1 cellular context compared by ENCODE assay signal in the genomic region with DNA sequence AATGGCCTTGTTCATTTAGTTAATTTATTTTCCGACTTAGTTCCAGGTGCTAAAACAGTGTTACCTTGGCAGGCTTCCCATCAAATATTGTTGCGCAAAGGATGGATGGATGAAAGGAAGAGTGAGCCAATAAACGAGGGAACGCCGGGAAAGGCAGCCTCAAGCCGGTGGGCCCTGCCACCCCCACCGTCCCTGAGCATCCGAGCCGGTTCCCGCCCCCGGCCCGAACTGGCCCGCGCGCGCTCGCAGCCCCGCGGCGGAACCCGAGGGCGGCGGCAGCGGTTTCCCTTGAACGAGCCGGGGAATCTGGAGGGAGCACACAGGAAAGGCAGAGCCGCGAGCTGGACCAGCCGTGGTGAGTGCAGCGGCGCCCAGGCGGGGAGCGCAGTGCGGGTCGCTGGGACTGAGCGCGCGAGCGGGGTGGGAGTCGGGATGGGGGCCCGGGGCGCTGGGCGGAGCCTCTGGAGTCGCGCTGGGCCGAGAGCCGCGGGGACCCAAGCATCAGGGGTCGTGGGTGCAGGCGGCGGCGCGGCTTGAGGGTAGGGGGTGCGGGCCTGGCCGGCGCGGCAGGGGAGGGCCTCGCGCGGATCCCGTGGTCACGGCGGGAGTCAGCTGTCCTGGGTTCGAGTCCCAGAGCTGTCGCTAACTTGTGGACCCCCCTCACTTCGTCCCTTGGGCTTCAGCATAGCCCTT.
TF ChIP-seq lines count a peak whose summit lies in the region.

A gene with protein sequence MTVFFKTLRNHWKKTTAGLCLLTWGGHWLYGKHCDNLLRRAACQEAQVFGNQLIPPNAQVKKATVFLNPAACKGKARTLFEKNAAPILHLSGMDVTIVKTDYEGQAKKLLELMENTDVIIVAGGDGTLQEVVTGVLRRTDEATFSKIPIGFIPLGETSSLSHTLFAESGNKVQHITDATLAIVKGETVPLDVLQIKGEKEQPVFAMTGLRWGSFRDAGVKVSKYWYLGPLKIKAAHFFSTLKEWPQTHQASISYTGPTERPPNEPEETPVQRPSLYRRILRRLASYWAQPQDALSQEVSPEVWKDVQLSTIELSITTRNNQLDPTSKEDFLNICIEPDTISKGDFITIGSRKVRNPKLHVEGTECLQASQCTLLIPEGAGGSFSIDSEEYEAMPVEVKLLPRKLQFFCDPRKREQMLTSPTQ (plus strand): TSS at position 331 of the 693 bp plus-strand sequence. CDS start 4,057 bp downstream, outside the sequence.

TF ChIP-seq in H1, 55 proteins besides CTCF, POLR2A, EP300 and RAD21 (continues in another document):
- TF ChIP-seq TEAD4 (IDR thresholded peaks at IDR 0.05; ENCODE audit: low read depth, low read length) (peak; percentile 60; the same call in 1 of the 2 replicates), BACH1 (IDR thresholded peaks at IDR 0.05; ENCODE audit: low read length) (peak; percentile 77), CBX5 (IDR thresholded peaks at IDR 0.05; ENCODE audit: low read depth, low read length) (no peak), CREB1 (IDR thresholded peaks at IDR 0.05) (peak; percentile 53), MAFK (IDR thresholded peaks at IDR 0.05; ENCODE audit: low read depth, low read length) (no peak), EGR1 (IDR thresholded peaks at IDR 0.05; ENCODE audit: borderline replicate concordance, low read depth, low read length) (peak; percentile 61; the same call in 1 of the 2 replicates), NANOG (IDR thresholded peaks at IDR 0.05; ENCODE audit: insufficient read depth, low read depth, low read length, poor library complexity, severe bottlenecking) (no peak), HDAC6 (IDR thresholded peaks at IDR 0.05; ENCODE audit: low read depth, low read length) (no peak), TBP (IDR thresholded peaks at IDR 0.05; ENCODE audit: low read depth, low read length) (peak; percentile 88), SIN3A (conservative IDR thresholded peaks at IDR 0.05 in 1 of 2, IDR thresholded peaks at IDR 0.05 in 1 of 2; ENCODE audit: low read depth in 1 of 2, low read length in 2 of 2) (no peak; a peak in 1 of 4 replicates), POLR2AphosphoS5 (IDR thresholded peaks at IDR 0.05; ENCODE audit: low read depth, low read length) (peak; percentile 94), SUZ12 (IDR thresholded peaks at IDR 0.05; ENCODE audit: low read length) (no peak), ZNF274 (IDR thresholded peaks at IDR 0.05; ENCODE audit: borderline replicate concordance, extremely low read depth, low read length) (no peak), SP1 (IDR thresholded peaks at IDR 0.05; ENCODE audit: low read depth, low read length) (no peak), SAP30 (IDR thresholded peaks at IDR 0.05; ENCODE audit: insufficient read depth, insufficient replicate concordance, low read length) (no peak), GTF2F1 (IDR thresholded peaks at IDR 0.05; ENCODE audit: borderline replicate concordance, low read depth, low read length) (0 out of 2 replicates have a peak, but pooled peaks have one; percentile 18), CHD1 (IDR thresholded peaks at IDR 0.05; ENCODE audit: low read depth, low read length) (no peak), CTBP2 (IDR thresholded peaks at IDR 0.05; ENCODE audit: borderline replicate concordance, insufficient read depth, insufficient read length, low read length) (peak; percentile 83), FOSL1 (IDR thresholded peaks at IDR 0.05; ENCODE audit: insufficient read depth, low read depth, low read length) (0 out of 2 replicates have a peak, but pooled peaks have one; percentile 20), CBX8 (IDR thresholded peaks at IDR 0.05; ENCODE audit: borderline replicate concordance, low read depth, low read length) (no peak), RFX5 (IDR thresholded peaks at IDR 0.05; ENCODE audit: borderline replicate concordance, low read depth, low read length) (no peak), SRF (IDR thresholded peaks at IDR 0.05; ENCODE audit: low read depth, low read length) (0 out of 2 replicates have a peak, but pooled peaks have one; percentile 12), CEBPB (IDR thresholded peaks at IDR 0.05; ENCODE audit: low read depth, low read length) (peak; percentile 59), RNF2 (IDR thresholded peaks at IDR 0.05; ENCODE audit: borderline replicate concordance, low read depth, low read length, missing control alignments, poor library complexity, severe bottlenecking) (no peak), SIRT6 (IDR thresholded peaks at IDR 0.05; ENCODE audit: low read length) (no peak), CHD2 (IDR thresholded peaks at IDR 0.05; ENCODE audit: low read length) (no peak), NRF1 (IDR thresholded peaks at IDR 0.05; ENCODE audit: low read depth, low read length) (no peak), TAF1 (IDR thresholded peaks at IDR 0.05; ENCODE audit: low read depth, low read length) (peak; percentile 95), ASH2L (IDR thresholded peaks at IDR 0.05; ENCODE audit: low read length) (peak; percentile 97), KDM1A (IDR thresholded peaks at IDR 0.05; ENCODE audit: borderline replicate concordance, low read length) (peak; percentile 62; the same call in 1 of the 2 replicates), KDM4A (IDR thresholded peaks at IDR 0.05; ENCODE audit: low read depth, low read length, severe bottlenecking) (peak; percentile 58), HDAC2 (IDR thresholded peaks at IDR 0.05; ENCODE audit: borderline replicate concordance in 1 of 2, low read depth in 2 of 2, low read length in 2 of 2) (peak; percentile 72 to 74; a peak in 2 of 4 replicates), JUND (IDR thresholded peaks at IDR 0.05; ENCODE audit: low read length) (no peak), KDM5A (IDR thresholded peaks at IDR 0.05; ENCODE audit: low read length) (peak; percentile 49; the same call in 1 of the 2 replicates), SIX5 (IDR thresholded peaks at IDR 0.05; ENCODE audit: low read depth, low read length) (peak; percentile 8; the same call in 1 of the 2 replicates), GABPA (IDR thresholded peaks at IDR 0.05; ENCODE audit: borderline replicate concordance, insufficient read depth, low read length) (peak; percentile 88), BCL11A (IDR thresholded peaks at IDR 0.05; ENCODE audit: low read depth in 2 of 2, low read length in 2 of 2) (no peak), POU5F1 (IDR thresholded peaks at IDR 0.05; ENCODE audit: low read depth, low read length) (no peak), SP2 (IDR thresholded peaks at IDR 0.05; ENCODE audit: low read length) (no peak), SP4 (IDR thresholded peaks at IDR 0.05; ENCODE audit: low read length) (no peak), TCF12 (IDR thresholded peaks at IDR 0.05; ENCODE audit: low read depth, low read length) (no peak), PHF8 (conservative IDR thresholded peaks at IDR 0.05; ENCODE audit: low read depth, low read length) (peak; percentile 91), RXRA (IDR thresholded peaks at IDR 0.05; ENCODE audit: insufficient read depth, low read depth, low read length) (no peak), RBBP5 (IDR thresholded peaks at IDR 0.05; ENCODE audit: borderline replicate concordance, low read depth, low read length) (peak; percentile 89; the same call in 1 of the 2 replicates)
- TF ChIP-seq, protein P1, sequence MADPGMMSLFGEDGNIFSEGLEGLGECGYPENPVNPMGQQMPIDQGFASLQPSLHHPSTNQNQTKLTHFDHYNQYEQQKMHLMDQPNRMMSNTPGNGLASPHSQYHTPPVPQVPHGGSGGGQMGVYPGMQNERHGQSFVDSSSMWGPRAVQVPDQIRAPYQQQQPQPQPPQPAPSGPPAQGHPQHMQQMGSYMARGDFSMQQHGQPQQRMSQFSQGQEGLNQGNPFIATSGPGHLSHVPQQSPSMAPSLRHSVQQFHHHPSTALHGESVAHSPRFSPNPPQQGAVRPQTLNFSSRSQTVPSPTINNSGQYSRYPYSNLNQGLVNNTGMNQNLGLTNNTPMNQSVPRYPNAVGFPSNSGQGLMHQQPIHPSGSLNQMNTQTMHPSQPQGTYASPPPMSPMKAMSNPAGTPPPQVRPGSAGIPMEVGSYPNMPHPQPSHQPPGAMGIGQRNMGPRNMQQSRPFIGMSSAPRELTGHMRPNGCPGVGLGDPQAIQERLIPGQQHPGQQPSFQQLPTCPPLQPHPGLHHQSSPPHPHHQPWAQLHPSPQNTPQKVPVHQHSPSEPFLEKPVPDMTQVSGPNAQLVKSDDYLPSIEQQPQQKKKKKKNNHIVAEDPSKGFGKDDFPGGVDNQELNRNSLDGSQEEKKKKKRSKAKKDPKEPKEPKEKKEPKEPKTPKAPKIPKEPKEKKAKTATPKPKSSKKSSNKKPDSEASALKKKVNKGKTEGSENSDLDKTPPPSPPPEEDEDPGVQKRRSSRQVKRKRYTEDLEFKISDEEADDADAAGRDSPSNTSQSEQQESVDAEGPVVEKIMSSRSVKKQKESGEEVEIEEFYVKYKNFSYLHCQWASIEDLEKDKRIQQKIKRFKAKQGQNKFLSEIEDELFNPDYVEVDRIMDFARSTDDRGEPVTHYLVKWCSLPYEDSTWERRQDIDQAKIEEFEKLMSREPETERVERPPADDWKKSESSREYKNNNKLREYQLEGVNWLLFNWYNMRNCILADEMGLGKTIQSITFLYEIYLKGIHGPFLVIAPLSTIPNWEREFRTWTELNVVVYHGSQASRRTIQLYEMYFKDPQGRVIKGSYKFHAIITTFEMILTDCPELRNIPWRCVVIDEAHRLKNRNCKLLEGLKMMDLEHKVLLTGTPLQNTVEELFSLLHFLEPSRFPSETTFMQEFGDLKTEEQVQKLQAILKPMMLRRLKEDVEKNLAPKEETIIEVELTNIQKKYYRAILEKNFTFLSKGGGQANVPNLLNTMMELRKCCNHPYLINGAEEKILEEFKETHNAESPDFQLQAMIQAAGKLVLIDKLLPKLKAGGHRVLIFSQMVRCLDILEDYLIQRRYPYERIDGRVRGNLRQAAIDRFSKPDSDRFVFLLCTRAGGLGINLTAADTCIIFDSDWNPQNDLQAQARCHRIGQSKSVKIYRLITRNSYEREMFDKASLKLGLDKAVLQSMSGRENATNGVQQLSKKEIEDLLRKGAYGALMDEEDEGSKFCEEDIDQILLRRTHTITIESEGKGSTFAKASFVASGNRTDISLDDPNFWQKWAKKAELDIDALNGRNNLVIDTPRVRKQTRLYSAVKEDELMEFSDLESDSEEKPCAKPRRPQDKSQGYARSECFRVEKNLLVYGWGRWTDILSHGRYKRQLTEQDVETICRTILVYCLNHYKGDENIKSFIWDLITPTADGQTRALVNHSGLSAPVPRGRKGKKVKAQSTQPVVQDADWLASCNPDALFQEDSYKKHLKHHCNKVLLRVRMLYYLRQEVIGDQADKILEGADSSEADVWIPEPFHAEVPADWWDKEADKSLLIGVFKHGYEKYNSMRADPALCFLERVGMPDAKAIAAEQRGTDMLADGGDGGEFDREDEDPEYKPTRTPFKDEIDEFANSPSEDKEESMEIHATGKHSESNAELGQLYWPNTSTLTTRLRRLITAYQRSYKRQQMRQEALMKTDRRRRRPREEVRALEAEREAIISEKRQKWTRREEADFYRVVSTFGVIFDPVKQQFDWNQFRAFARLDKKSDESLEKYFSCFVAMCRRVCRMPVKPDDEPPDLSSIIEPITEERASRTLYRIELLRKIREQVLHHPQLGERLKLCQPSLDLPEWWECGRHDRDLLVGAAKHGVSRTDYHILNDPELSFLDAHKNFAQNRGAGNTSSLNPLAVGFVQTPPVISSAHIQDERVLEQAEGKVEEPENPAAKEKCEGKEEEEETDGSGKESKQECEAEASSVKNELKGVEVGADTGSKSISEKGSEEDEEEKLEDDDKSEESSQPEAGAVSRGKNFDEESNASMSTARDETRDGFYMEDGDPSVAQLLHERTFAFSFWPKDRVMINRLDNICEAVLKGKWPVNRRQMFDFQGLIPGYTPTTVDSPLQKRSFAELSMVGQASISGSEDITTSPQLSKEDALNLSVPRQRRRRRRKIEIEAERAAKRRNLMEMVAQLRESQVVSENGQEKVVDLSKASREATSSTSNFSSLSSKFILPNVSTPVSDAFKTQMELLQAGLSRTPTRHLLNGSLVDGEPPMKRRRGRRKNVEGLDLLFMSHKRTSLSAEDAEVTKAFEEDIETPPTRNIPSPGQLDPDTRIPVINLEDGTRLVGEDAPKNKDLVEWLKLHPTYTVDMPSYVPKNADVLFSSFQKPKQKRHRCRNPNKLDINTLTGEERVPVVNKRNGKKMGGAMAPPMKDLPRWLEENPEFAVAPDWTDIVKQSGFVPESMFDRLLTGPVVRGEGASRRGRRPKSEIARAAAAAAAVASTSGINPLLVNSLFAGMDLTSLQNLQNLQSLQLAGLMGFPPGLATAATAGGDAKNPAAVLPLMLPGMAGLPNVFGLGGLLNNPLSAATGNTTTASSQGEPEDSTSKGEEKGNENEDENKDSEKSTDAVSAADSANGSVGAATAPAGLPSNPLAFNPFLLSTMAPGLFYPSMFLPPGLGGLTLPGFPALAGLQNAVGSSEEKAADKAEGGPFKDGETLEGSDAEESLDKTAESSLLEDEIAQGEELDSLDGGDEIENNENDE (IDR thresholded peaks at IDR 0.05; ENCODE audit: insufficient replicate concordance, low read length), result peak; percentile 26
- TF ChIP-seq, protein P2, sequence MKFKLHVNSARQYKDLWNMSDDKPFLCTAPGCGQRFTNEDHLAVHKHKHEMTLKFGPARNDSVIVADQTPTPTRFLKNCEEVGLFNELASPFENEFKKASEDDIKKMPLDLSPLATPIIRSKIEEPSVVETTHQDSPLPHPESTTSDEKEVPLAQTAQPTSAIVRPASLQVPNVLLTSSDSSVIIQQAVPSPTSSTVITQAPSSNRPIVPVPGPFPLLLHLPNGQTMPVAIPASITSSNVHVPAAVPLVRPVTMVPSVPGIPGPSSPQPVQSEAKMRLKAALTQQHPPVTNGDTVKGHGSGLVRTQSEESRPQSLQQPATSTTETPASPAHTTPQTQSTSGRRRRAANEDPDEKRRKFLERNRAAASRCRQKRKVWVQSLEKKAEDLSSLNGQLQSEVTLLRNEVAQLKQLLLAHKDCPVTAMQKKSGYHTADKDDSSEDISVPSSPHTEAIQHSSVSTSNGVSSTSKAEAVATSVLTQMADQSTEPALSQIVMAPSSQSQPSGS (IDR thresholded peaks at IDR 0.05; ENCODE audit: low read length), result peak; percentile 53; the same call in 1 of the 2 replicates
- TF ChIP-seq, protein P3, sequence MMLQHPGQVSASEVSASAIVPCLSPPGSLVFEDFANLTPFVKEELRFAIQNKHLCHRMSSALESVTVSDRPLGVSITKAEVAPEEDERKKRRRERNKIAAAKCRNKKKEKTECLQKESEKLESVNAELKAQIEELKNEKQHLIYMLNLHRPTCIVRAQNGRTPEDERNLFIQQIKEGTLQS (IDR thresholded peaks at IDR 0.05; ENCODE audit: insufficient read depth, low read depth, low read length), result no peak
- TF ChIP-seq, protein P4, sequence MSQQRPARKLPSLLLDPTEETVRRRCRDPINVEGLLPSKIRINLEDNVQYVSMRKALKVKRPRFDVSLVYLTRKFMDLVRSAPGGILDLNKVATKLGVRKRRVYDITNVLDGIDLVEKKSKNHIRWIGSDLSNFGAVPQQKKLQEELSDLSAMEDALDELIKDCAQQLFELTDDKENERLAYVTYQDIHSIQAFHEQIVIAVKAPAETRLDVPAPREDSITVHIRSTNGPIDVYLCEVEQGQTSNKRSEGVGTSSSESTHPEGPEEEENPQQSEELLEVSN (IDR thresholded peaks at IDR 0.05), result peak; percentile 74
- TF ChIP-seq, protein P5, sequence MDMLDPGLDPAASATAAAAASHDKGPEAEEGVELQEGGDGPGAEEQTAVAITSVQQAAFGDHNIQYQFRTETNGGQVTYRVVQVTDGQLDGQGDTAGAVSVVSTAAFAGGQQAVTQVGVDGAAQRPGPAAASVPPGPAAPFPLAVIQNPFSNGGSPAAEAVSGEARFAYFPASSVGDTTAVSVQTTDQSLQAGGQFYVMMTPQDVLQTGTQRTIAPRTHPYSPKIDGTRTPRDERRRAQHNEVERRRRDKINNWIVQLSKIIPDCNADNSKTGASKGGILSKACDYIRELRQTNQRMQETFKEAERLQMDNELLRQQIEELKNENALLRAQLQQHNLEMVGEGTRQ (IDR thresholded peaks at IDR 0.05; ENCODE audit: low read length), result no peak
